Comparison of ENCODE assay signal across 25 cellular contexts in the genomic region with DNA sequence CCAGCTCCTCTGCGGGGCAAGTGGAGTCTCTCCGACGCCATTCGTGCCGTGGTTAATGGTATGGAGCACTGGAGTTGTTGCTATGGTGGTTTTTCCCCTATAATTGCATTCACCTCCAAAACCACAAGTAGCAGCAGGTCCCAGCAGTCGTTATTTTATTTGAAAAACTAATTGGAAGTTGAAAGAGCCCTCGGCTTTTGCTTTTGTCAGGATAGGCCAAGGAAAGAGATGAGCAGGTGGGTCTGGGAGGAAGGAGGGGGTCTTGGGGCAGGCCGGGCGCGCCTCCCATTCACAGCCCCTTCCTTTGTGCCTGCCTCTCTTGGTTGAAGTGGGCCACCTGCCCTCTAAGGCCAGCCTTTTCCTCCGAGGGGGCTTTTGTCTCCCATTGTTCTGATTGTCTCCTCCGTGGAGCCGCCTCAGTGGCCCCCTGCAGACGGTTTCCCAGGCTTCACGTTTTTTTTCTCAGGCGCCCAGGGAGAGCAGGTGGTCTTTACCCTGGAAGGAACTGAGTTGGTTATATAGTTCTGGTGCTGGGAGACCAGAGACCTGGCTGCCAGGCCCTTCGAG. TPM values are rescaled to one million over a fixed set of nuclear protein-coding genes. Genes with fewer than 3 reads are reported as not detected.
A peak's percentile ranks its signal among the peaks of the same experiment; 100 is the strongest.
DNase-seq lines count a peak whose midpoint lies in the region; ATAC-seq and TF ChIP-seq lines count a peak whose summit lies in the region.
"Had no signal": no experiment of that assay in that cellular context is flagged by ENCODE, and none has a peak within 500 bp of the region (broad histone marks: within the 10 kb centered on the region; RNA-seq: fewer than 3 reads in every experiment).

No MANE protein-coding gene starts in this region.

- H2AK5ac ChIP-seq in H9 (ENCODE audit: insufficient read length, low read length) = no peak overlapping the region

- no peak overlapping the region for H3K9ac ChIP-seq in H9 (ENCODE audit: extremely low read depth, insufficient read length, low read length)

- no peak overlapping the region for H2BK120ac ChIP-seq in H9 (ENCODE audit: low read depth, low read length, poor library complexity, severe bottlenecking)

- ATAC-seq in GM18498 (IDR thresholded peaks at IDR 0.05; ENCODE audit: unreplicated experiment) = no peak
- ATAC-seq in GM18907 (IDR thresholded peaks at IDR 0.05; ENCODE audit: unreplicated experiment) = no peak
- ATAC-seq: heart right ventricle; Panc1; sciatic nerve; stimulated activated memory B cell treated with anti-CD40 and anti-IgM and Interleukin-4, amounts not matched to agents 10 μg/mL and 1 μg/mL and 100 μg/mL, for 72 hours had no signal

- POLR2A ChIA-PET in PC-9 (lab: Charles Lee; ENCODE audit: unreplicated experiment) = no interaction called here

- no peak overlapping the region for H3K56ac ChIP-seq in H9 (ENCODE audit: insufficient read length, low read depth, low read length)

- no peaks in the 10 kb centered on the region for H3K9me2 ChIP-seq in PC-9 (ENCODE audit: insufficient read depth)

- peaks cover 14 to 47% (median 32%) of the 10 kb centered on the region in 3 experiments for H3K36me3 Mint-ChIP-seq in H9 (ENCODE audit: insufficient read depth in 1 of 3, low read depth in 3 of 3)

- no peak overlapping the region for H3K14ac ChIP-seq in H9 (ENCODE audit: insufficient read depth, low read length)

- intact Hi-C loops in PC-9 (cut with micrococcal nuclease; ENCODE audit: unreplicated experiment) = no loop called here

- H3K36me3 ChIP-seq in PC-9 (ENCODE audit: low read depth) = 0 out of 2 replicates have a peak, but pooled peaks cover 8% of the 10 kb centered on the region

- no peaks in the 10 kb centered on the region for H3K79me2 ChIP-seq in H9 (ENCODE audit: insufficient read depth, low read length)
- no peaks in the 10 kb centered on the region for H3K79me2 ChIP-seq in PC-9 (ENCODE audit: low read depth)

- H3K27me3 Mint-ChIP-seq in H9 (ENCODE audit: low read depth) = no peaks in the 10 kb centered on the region; the same call in 1 of the 2 replicates
- H3K27me3 Mint-ChIP-seq: activated naive CD8-positive, alpha-beta T cell; CD4-positive, alpha-beta memory T cell; stimulated activated memory B cell treated with anti-CD40 and anti-IgM and Interleukin-4, amounts not matched to agents 10 μg/mL and 1 μg/mL and 100 μg/mL, for 72 hours had no signal

- H3K4me1 ChIP-seq in H9 (ENCODE audit: insufficient read depth, low read length) (no peaks in the 10 kb centered on the region), PC-9 (replicated peaks; ENCODE audit: insufficient read depth) (no peaks in the 10 kb centered on the region)
- H3K4me1 ChIP-seq: colonic mucosa had no signal

- H2BK20ac ChIP-seq in H9 (ENCODE audit: low read depth, low read length, poor library complexity, severe bottlenecking) = no peak overlapping the region

- no peaks in the 10 kb centered on the region for H3K27me3 ChIP-seq in H9 (ENCODE audit: insufficient read depth, low read length)
- no peaks in the 10 kb centered on the region for H3K27me3 ChIP-seq in PC-9 (ENCODE audit: insufficient read depth, low read depth)
- H3K27me3 ChIP-seq: brain microvascular endothelial cell, colonic mucosa, heart right ventricle, tibial nerve had no signal

- peak; percentile 50 for DNase-seq in H9
- peak; percentile 98 for DNase-seq in NCI-H146 treated with DMSO at 0.1 percent for 48 hours (lab: John Stamatoyannopoulos, UW; ENCODE audit: unreplicated experiment)
- DNase-seq in PC-9 = no peak
- DNase-seq in iPS-NIHi11 (ENCODE audit: low spot score) = peak; percentile 60
- no peak for DNase-seq in H4 (ENCODE audit: low spot score)
- no peak for DNase-seq in NCI-H82 treated with DMSO at 0.1 percent for 48 hours (lab: John Stamatoyannopoulos, UW; ENCODE audit: unreplicated experiment)
- DNase-seq: brain microvascular endothelial cell; CD4-positive, alpha-beta memory T cell; colonic mucosa; DND-41; heart right ventricle; mammary epithelial cell; NCI-H2029; NCI-H82 had no signal

- CTCF ChIA-PET in PC-9 (lab: Charles Lee) = no interaction called here

- H3K9me3 ChIP-seq in H9 (ENCODE audit: control insufficient read depth, low read depth, low read length) (no peaks in the 10 kb centered on the region), PC-9 (ENCODE audit: insufficient read depth, low read depth) (no peaks in the 10 kb centered on the region)
- H3K9me3 ChIP-seq: colonic mucosa, heart right ventricle, tibial nerve had no signal

- WGBS in H9 (ENCODE audit: extremely low coverage, insufficient read length, low lambda C conversion rate) = no CpG with 5 or more reads among the region's 17 CpGs

- no peaks in the 10 kb centered on the region for H3K23me2 ChIP-seq in H9 (ENCODE audit: insufficient read length, low read depth, low read length, poor library complexity, severe bottlenecking)

- no peak overlapping the region for H3K4me3 ChIP-seq in PC-9
- H3K4me3 ChIP-seq: colonic mucosa, heart right ventricle, tibial nerve had no signal

- H3K27ac ChIP-seq in H9 (ENCODE audit: insufficient read length, low read depth, low read length) (no peak overlapping the region), PC-9 (no peak overlapping the region)
- H3K27ac ChIP-seq: brain microvascular endothelial cell, colonic mucosa, heart right ventricle, tibial nerve had no signal

- H3K79me1 ChIP-seq in H9 (ENCODE audit: insufficient read depth, low read depth, low read length, poor library complexity, severe bottlenecking) = no peaks in the 10 kb centered on the region

- peaks cover 32 to 46% of the 10 kb centered on the region in 2 experiments for H3K4me1 Mint-ChIP-seq in H9
- H3K4me1 Mint-ChIP-seq: stimulated activated memory B cell treated with anti-CD40 and anti-IgM and Interleukin-4, amounts not matched to agents 10 μg/mL and 1 μg/mL and 100 μg/mL, for 72 hours had no signal

- H3K9me3 Mint-ChIP-seq in H9 = no peaks in the 10 kb centered on the region
- H3K9me3 Mint-ChIP-seq: CD4-positive, alpha-beta memory T cell; stimulated activated memory B cell treated with anti-CD40 and anti-IgM and Interleukin-4, amounts not matched to agents 10 μg/mL and 1 μg/mL and 100 μg/mL, for 72 hours; T-helper 2 cell treated with Interferon-gamma antibody and Interleukin-4, amounts not matched to agents 5 μg/mL and 100 μg/mL, for 36 hours had no signal

- H2AFZ ChIP-seq in H9 (ENCODE audit: low read length) (no peak overlapping the region), PC-9 (no peak overlapping the region)

- no peak overlapping the region for H2BK12ac ChIP-seq in H9 (ENCODE audit: insufficient read length, low read depth, low read length)

- TSS peak; percentile 6 for BruUV-seq in PC-9 (replicated peaks; lab: Mats Ljungman, UMichigan)

- peak overlapping the region; percentile 79 to 98 (median 85); a peak in 6 of 7 replicates for H3K27ac Mint-ChIP-seq in H9
- H3K27ac Mint-ChIP-seq: activated naive CD8-positive, alpha-beta T cell; stimulated activated memory B cell treated with anti-CD40 and anti-IgM and Interleukin-4, amounts not matched to agents 10 μg/mL and 1 μg/mL and 100 μg/mL, for 72 hours had no signal

- H4K91ac ChIP-seq in H9 (ENCODE audit: insufficient read length, low read depth, low read length) = no peak overlapping the region

- H4K5ac ChIP-seq in H9 (ENCODE audit: insufficient read length, low read depth, low read length) = no peak overlapping the region

- no peak overlapping the region for H2BK15ac ChIP-seq in H9 (ENCODE audit: low read depth, low read length)

- H3K4ac ChIP-seq in H9 (ENCODE audit: low read depth, low read length) = no peak overlapping the region

- H3K4me2 ChIP-seq in H9 (ENCODE audit: insufficient read depth, insufficient read length, low read length) (no peak overlapping the region), PC-9 (no peak overlapping the region)

- H3F3A ChIP-seq in PC-9 (ENCODE audit: insufficient read depth, low read depth) = no peaks in the 10 kb centered on the region

- no peak overlapping the region for H4K8ac ChIP-seq in H9 (replicated peaks; ENCODE audit: insufficient read length, low read depth, low read length)

- 0 out of 5 replicates have a peak overlapping the region, but pooled peaks of 1 of the 2 experiments have one; percentile 6 for H3K4me3 Mint-ChIP-seq in H9
- H3K4me3 Mint-ChIP-seq: activated naive CD8-positive, alpha-beta T cell; CD4-positive, alpha-beta memory T cell; stimulated activated memory B cell treated with anti-CD40 and anti-IgM and Interleukin-4, amounts not matched to agents 10 μg/mL and 1 μg/mL and 100 μg/mL, for 72 hours; T-helper 2 cell treated with Interferon-gamma antibody and Interleukin-4, amounts not matched to agents 5 μg/mL and 100 μg/mL, for 36 hours had no signal

- H3K18ac ChIP-seq in H9 (ENCODE audit: insufficient read length, low read depth, low read length) = no peak overlapping the region

- H4K20me1 ChIP-seq in H9 (ENCODE audit: control insufficient read depth, insufficient read depth, insufficient read length) (no peaks in the 10 kb centered on the region), PC-9 (ENCODE audit: insufficient read depth) (no peaks in the 10 kb centered on the region)

- H3T11ph ChIP-seq in H9 (ENCODE audit: low read length) = no peak overlapping the region

- no peak overlapping the region for H3K23ac ChIP-seq in H9 (ENCODE audit: insufficient read length, low read depth, low read length)

- H2BK5ac ChIP-seq in H9 (ENCODE audit: insufficient read length, low read length) = no peak overlapping the region

- TF ChIP-seq CTCF in H9 (conservative IDR thresholded peaks at IDR 0.05) = no peak
- TF ChIP-seq CTCF in PC-9 (conservative IDR thresholded peaks at IDR 0.05) = no peak

RNA-seq across cellular contexts. Expression of a gene that starts 15.9 kb away (rescaled TPM):
- total RNA-seq in H9 (2021) = 0.68 TPM in 1 of 2 replicates, not detected in the other
- total RNA-seq in PC-9 (2021) = not detected in 2 replicates
- total RNA-seq in H4 (2014; rRNA removed; shearing (Covaris generic)) = not detected in 2 replicates
- total RNA-seq: CD4-positive, alpha-beta memory T cell; colonic mucosa; endothelial cell of umbilical vein; mammary epithelial cell; myocyte; osteocyte; sciatic nerve; tibial nerve had no signal

RNA-seq across cellular contexts. Expression of a gene that starts 43.7 kb away (rescaled TPM):
- total RNA-seq in H9 (2021) = 40.3 and 40.7 TPM in 2 replicates
- total RNA-seq in PC-9 (2021) = 44.6 and 65.7 TPM in 2 replicates
- total RNA-seq in H4 (2014; rRNA removed; shearing (Covaris generic)) = 14.5 and 18.8 TPM in 2 replicates

Comparison
In these comparisons a context has a peak if more than half of its experiments do, and no peak if none do; other contexts are left out.
1. DNase-seq: peak in H9 (single experiment), NCI-H146 treated with DMSO at 0.1 percent for 48 hours (single experiment) and iPS-NIHi11 (single experiment); none in PC-9 (0 of 2), H4 (single experiment) and NCI-H82 treated with DMSO at 0.1 percent for 48 hours (single experiment).